27 cellular contexts compared by ENCODE assay signal in genomic region chr18:7071600-7071999, GRCh38.
"Had no signal": no experiment of that assay in that cellular context is flagged by ENCODE, and none has a peak within 500 bp of the region (broad histone marks: within the 10 kb centered on the region; RNA-seq: fewer than 3 reads in every experiment).

No MANE protein-coding gene starts in this region.

- ATAC-seq: activated CD8-positive, alpha-beta T cell treated with anti-CD3 and anti-CD28 coated beads for 36 hours; PC-3 had no signal

- DNase-seq: activated CD4-positive, alpha-beta T cell treated with anti-CD3 and anti-CD28 coated beads, Interleukin-2, amount 10 ng/mL, durations not matched to agents 24 days and 14 days; activated CD4-positive, alpha-beta T cell treated with anti-CD3 and anti-CD28 coated beads, Interleukin-2, amount 50 U/mL, for 4 hours; activated CD8-positive, alpha-beta T cell treated with anti-CD3 and anti-CD28 coated beads for 36 hours; activated gamma-delta T cell; activated naive CD4-positive, alpha-beta T cell treated with Interleukin-2 at 50 U/mL for 16 hours; activated naive CD8-positive, alpha-beta T cell treated with anti-CD3 and anti-CD28 coated beads, Interleukin-2, amount 10 ng/mL, durations not matched to agents 7 days and 5 days; activated T-cell treated with anti-CD3 and anti-CD28 coated beads, Interleukin-2, amount 50 U/mL, for 1 hour; adrenal gland; anterior cingulate cortex; caudate nucleus; cerebellar nuclear complex; MM.1S; MV-4-11; NCI-H1092; NCI-H146; NCI-H187; NCI-H2029 treated with DMSO at 0.1 percent for 48 hours; NCI-H2107; NCI-H226; NCI-H446 treated with DMSO at 0.1 percent for 48 hours; NCI-H526; NK-92 treated with Interleukin-12 subunit alpha and Interleukin-12 subunit beta, amount 100 ng/mL, for 24 hours; PC-3; Peyer's patch; RPMI8226; SHP77 treated with DMSO at 0.1 percent for 48 hours; SK-N-SH had no signal
